In the genomic region with DNA sequence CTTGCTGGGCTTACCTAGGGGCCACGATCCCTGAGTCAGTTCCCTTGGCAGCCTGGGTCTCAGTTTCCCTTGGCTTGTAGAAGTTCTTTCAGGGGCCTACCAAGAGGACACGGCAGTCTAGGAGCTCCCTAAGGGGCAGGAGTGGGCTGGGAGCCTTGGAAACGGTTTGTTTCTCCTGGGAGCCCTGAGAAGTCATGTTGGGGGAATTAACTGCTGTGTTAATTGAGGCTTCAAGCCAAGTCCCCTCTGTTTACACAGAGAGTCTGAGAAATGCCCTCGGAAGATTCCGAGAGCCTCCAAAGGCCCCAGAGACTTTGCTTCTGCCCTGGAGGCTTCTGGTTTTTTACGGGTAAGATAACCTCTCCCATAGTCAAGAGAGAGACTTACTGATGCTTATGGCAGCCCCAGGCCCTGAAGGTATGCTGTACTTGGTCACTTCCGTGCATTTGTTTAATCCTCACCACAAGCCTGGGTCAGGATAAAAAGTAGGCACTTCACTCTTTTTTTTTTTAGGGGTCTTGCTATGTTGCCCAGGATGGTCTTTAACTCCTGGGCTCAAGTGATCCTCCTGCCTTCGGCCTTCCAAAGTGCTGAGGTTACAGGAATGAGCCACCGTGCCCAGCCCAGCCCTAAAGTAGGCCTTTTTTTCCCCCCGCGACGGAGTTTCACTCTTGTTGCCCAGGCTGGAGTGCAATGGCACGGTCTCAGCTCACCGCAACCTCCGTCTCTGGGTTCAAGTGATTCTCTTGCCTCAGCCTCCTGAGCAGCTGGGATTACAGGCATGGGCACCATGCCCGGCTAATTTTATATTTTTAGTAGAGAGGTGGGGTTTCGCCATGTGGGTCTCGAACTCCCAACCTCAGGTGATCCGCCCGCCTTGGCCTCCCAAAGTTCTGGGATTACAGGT, we compare ENCODE assay signal across 1 cellular context.
TF ChIP-seq lines count a peak whose summit lies in the region.

No MANE protein-coding gene starts in this region.

TF ChIP-seq in HCT116, 20 proteins besides CTCF, POLR2A, EP300 and RAD21 (continued from another document):
- TF ChIP-seq, protein P1, sequence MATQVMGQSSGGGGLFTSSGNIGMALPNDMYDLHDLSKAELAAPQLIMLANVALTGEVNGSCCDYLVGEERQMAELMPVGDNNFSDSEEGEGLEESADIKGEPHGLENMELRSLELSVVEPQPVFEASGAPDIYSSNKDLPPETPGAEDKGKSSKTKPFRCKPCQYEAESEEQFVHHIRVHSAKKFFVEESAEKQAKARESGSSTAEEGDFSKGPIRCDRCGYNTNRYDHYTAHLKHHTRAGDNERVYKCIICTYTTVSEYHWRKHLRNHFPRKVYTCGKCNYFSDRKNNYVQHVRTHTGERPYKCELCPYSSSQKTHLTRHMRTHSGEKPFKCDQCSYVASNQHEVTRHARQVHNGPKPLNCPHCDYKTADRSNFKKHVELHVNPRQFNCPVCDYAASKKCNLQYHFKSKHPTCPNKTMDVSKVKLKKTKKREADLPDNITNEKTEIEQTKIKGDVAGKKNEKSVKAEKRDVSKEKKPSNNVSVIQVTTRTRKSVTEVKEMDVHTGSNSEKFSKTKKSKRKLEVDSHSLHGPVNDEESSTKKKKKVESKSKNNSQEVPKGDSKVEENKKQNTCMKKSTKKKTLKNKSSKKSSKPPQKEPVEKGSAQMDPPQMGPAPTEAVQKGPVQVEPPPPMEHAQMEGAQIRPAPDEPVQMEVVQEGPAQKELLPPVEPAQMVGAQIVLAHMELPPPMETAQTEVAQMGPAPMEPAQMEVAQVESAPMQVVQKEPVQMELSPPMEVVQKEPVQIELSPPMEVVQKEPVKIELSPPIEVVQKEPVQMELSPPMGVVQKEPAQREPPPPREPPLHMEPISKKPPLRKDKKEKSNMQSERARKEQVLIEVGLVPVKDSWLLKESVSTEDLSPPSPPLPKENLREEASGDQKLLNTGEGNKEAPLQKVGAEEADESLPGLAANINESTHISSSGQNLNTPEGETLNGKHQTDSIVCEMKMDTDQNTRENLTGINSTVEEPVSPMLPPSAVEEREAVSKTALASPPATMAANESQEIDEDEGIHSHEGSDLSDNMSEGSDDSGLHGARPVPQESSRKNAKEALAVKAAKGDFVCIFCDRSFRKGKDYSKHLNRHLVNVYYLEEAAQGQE (IDR thresholded peaks at IDR 0.05; ENCODE audit: low read depth), result no peak
- TF ChIP-seq EZH2phosphoT487 (IDR thresholded peaks at IDR 0.05; ENCODE audit: borderline replicate concordance) (no peak), CBX3 (IDR thresholded peaks at IDR 0.05; ENCODE audit: low read depth) (no peak), EGR1 (IDR thresholded peaks at IDR 0.05; ENCODE audit: low read depth) (no peak), JUND (IDR thresholded peaks at IDR 0.05) (no peak)
TF ChIP-seq in HCT116: peak in this region for 0.
